24 cellular contexts compared by ENCODE assay signal in the genomic region with DNA sequence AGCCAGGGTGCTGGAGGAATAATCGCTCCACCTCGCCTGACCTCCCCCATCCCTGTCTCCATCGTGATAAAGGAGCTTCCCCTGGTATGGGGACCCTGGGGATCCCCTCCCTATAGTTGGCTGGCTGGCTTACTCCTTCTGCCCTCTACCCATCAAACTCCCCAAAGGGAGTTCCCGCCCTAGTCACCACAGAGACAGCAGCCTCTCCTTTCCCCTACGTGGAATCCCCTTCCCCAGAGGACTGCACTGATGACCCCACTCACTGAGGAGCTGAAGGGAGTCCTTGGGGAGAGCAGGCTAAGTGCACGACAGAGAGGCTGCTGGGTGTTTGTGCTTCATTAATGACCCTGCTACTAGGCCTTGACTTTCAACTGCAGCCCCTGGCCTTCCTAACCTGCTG. TPM values are rescaled to one million over a fixed set of nuclear protein-coding genes. Genes with fewer than 3 reads are reported as not detected.
A peak's percentile ranks its signal among the peaks of the same experiment; 100 is the strongest.
DNase-seq lines count a peak whose midpoint lies in the region; ATAC-seq and TF ChIP-seq lines count a peak whose summit lies in the region.
"Had no signal": no experiment of that assay in that cellular context is flagged by ENCODE, and none has a peak within 500 bp of the region (broad histone marks: within the 10 kb centered on the region; RNA-seq: fewer than 3 reads in every experiment).

No MANE protein-coding gene starts in this region.

- H3K36me3 Mint-ChIP-seq in endodermal cell (ENCODE audit: low read depth), result no peaks in the 10 kb centered on the region
- H3K36me3 Mint-ChIP-seq in nephron progenitor cell (ENCODE audit: low read depth), result no peaks in the 10 kb centered on the region
- H3K36me3 Mint-ChIP-seq: activated naive CD4-positive, alpha-beta T cell treated with anti-CD3 and anti-CD28 coated beads, Interleukin-2, amount 50 U/mL, for 24 hours had no signal

- peaks cover 4% of the 10 kb centered on the region for H3K4me1 ChIP-seq in NT2/D1 (ENCODE audit: insufficient read depth, insufficient read length)
- H3K4me1 ChIP-seq in endodermal cell (ENCODE audit: control insufficient read depth, insufficient read depth, low read length), result no peaks in the 10 kb centered on the region
- H3K4me1 ChIP-seq: BE2C had no signal

- H3K4me3 Mint-ChIP-seq in endodermal cell (peak overlapping the region; percentile 62), nephron progenitor cell (peak overlapping the region; percentile 9)
- H3K4me3 Mint-ChIP-seq: activated CD4-positive, alpha-beta T cell treated with anti-CD3 and anti-CD28 coated beads, Interleukin-2, amount 10 ng/mL, durations not matched to agents 7 days and 5 days; activated naive CD4-positive, alpha-beta T cell treated with anti-CD3 and anti-CD28 coated beads, Interleukin-2, amount 50 U/mL, for 24 hours; central memory CD8-positive, alpha-beta T cell had no signal

- no peak for ATAC-seq in HG02938 (IDR thresholded peaks at IDR 0.05; ENCODE audit: unreplicated experiment)
- ATAC-seq: A549, HCT116 had no signal

- H3K27me3 Mint-ChIP-seq in endodermal cell (ENCODE audit: insufficient read depth) (peaks cover 67% of the 10 kb centered on the region), nephron progenitor cell (ENCODE audit: low read depth, poor library complexity) (peaks cover 65% of the 10 kb centered on the region)

- H3K27ac Mint-ChIP-seq in endodermal cell (no peak overlapping the region), nephron progenitor cell (no peak overlapping the region)
- H3K27ac Mint-ChIP-seq: activated CD4-positive, alpha-beta T cell treated with anti-CD3 and anti-CD28 coated beads, Interleukin-2, amount 10 ng/mL, durations not matched to agents 7 days and 5 days had no signal

- WGBS in endodermal cell (ENCODE audit: insufficient coverage in 1 of 2, insufficient read length in 1 of 2), 2 experiments, result 35 to 71% methylated on average over 1 to 6 of the region's 6 CpGs

- no peak overlapping the region for H3K27ac ChIP-seq in endodermal cell (ENCODE audit: low read depth, low read length)
- H3K27ac ChIP-seq: A549, hepatocyte, SK-N-MC had no signal

- DNase-seq in GM10266 (ENCODE audit: extremely low spot score), result peak; percentile 26
- DNase-seq in NT2/D1 (ENCODE audit: low read depth, low spot score), result no peak
- DNase-seq in endodermal cell, result no peak
- DNase-seq in nephron progenitor cell, result no peak
- no peak for DNase-seq in NCI-H1436 treated with DMSO at 0.1 percent for 48 hours (lab: John Stamatoyannopoulos, UW)
- no peak for DNase-seq in epidermal melanocyte (ENCODE audit: insufficient read length, low spot score)
- DNase-seq in effector CD8-positive, alpha-beta T cell (lab: John Stamatoyannopoulos, UW), result no peak
- DNase-seq: activated CD4-positive, alpha-beta T cell treated with anti-CD3 and anti-CD28 coated beads, Interleukin-2, amount 10 ng/mL, durations not matched to agents 7 days and 5 days; BE2C; DMS53; foreskin melanocyte; NCI-H187 treated with DMSO at 0.1 percent for 48 hours; NCI-H345; NCI-H774; T-helper 2 cell had no signal

- peak overlapping the region; percentile 4 for H3K4me3 ChIP-seq in NT2/D1 (ENCODE audit: insufficient read length, low read depth)
- H3K4me3 ChIP-seq in endodermal cell (ENCODE audit: low read length), result no peak overlapping the region
- H3K4me3 ChIP-seq: hepatocyte, SK-N-MC had no signal

- no peaks in the 10 kb centered on the region for H3K36me3 ChIP-seq in NT2/D1 (ENCODE audit: insufficient read depth, insufficient read length, low read length)
- no peaks in the 10 kb centered on the region for H3K36me3 ChIP-seq in endodermal cell (ENCODE audit: control insufficient read depth, insufficient read depth, low read length)
- H3K36me3 ChIP-seq: BE2C had no signal

- H3K9ac ChIP-seq in NT2/D1 (ENCODE audit: insufficient read length, low read depth), result no peak overlapping the region
- no peak overlapping the region for H3K9ac ChIP-seq in endodermal cell (ENCODE audit: extremely low read depth, low read length, poor library complexity, severe bottlenecking)

- peaks cover 7% of the 10 kb centered on the region for H3K4me1 Mint-ChIP-seq in endodermal cell
- peaks cover 24% of the 10 kb centered on the region for H3K4me1 Mint-ChIP-seq in nephron progenitor cell

- TF ChIP-seq CTCF in GM10266 (IDR thresholded peaks at IDR 0.05; ENCODE audit: control insufficient read depth, insufficient read depth, low read depth, missing control alignments) (no peak), endodermal cell (conservative IDR thresholded peaks at IDR 0.05) (no peak), nephron progenitor cell (IDR thresholded peaks at IDR 0.05) (no peak)

- H3K9me3 ChIP-seq in NT2/D1 (ENCODE audit: insufficient read depth, low read length) (no peaks in the 10 kb centered on the region), endodermal cell (ENCODE audit: control insufficient read depth, low read length) (no peaks in the 10 kb centered on the region)
- H3K9me3 ChIP-seq: A549, BE2C had no signal

- H3K27me3 ChIP-seq in NT2/D1 (ENCODE audit: insufficient read depth, insufficient read length), result peaks cover 16% of the 10 kb centered on the region
- H3K27me3 ChIP-seq in endodermal cell (ENCODE audit: control insufficient read depth, insufficient read depth, low read length, poor library complexity, severe bottlenecking), result peaks cover 53% of the 10 kb centered on the region

- H3K9me3 Mint-ChIP-seq in endodermal cell, result no peaks in the 10 kb centered on the region
- H3K9me3 Mint-ChIP-seq in nephron progenitor cell, result no peaks in the 10 kb centered on the region
- H3K9me3 Mint-ChIP-seq: activated CD4-positive, alpha-beta T cell treated with anti-CD3 and anti-CD28 coated beads, Interleukin-2, amount 10 ng/mL, durations not matched to agents 7 days and 5 days had no signal

RNA-seq across cellular contexts. Expression of a gene that starts 1.9 kb away (rescaled TPM):
- total RNA-seq in endodermal cell, result 1 to 10 TPM; 2.4 to 4.0 TPM
- polyA plus RNA-seq in endodermal cell (2013, experiment 1 of 2), result 19.1 TPM
- 14.9 TPM for polyA plus RNA-seq in endodermal cell (2013, experiment 2 of 2)
- total RNA-seq: activated CD4-positive, alpha-beta T cell treated with anti-CD3 and anti-CD28 coated beads, Interleukin-2, amount 10 ng/mL, durations not matched to agents 7 days and 5 days had no signal

RNA-seq across cellular contexts. Expression of a gene that starts 31.4 kb away (rescaled TPM):
- total RNA-seq in endodermal cell, result not detected
- 1.6 TPM for polyA plus RNA-seq in endodermal cell (2013, experiment 1 of 2)
- polyA plus RNA-seq in endodermal cell (2013, experiment 2 of 2), result 1.3 TPM
- total RNA-seq: activated CD4-positive, alpha-beta T cell treated with anti-CD3 and anti-CD28 coated beads, Interleukin-2, amount 10 ng/mL, durations not matched to agents 7 days and 5 days; hepatocyte; LHCN-M2; renal cortical epithelial cell had no signal
- polyA plus RNA-seq: A549, hepatocyte had no signal
